14 cellular contexts compared by ENCODE assay signal in the genomic region with DNA sequence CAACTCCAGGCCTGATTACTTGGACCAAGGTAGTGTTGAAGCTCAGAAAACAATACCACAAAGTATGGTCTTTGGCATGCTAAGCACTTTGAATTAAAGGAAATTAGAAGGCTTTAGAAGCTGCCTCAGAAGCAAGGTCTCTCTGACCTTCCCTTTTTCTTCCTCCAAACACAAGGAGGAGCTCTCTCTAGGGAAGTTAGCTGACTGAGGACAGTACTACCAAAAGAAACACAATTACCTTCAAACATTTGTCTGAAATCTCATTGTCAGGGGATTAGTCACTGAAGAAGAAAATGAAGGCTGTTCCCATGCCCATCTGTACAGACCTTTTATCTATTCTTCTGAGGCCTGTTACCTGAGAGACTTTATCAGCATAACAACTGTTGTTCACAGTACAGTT.
A peak's percentile ranks its signal among the peaks of the same experiment; 100 is the strongest.
DNase-seq lines count a peak whose midpoint lies in the region; ATAC-seq, FAIRE-seq and TF ChIP-seq lines count a peak whose summit lies in the region.
"Had no signal": no experiment of that assay in that cellular context is flagged by ENCODE, and none has a peak within 500 bp of the region (broad histone marks: within the 10 kb centered on the region; RNA-seq: fewer than 3 reads in every experiment).

No MANE protein-coding gene starts in this region.

- intact Hi-C loops in right lobe of liver (cut with DNase I) = no loop called here

- H3K27me3 Mint-ChIP-seq in astrocyte (ENCODE audit: low read depth, unreplicated experiment) = no peaks in the 10 kb centered on the region

- FAIRE-seq in astrocyte (lab: Jason Lieb, UNC) = peak; percentile 80
- FAIRE-seq: K562 had no signal

- H3K4me3 Mint-ChIP-seq in astrocyte (ENCODE audit: unreplicated experiment) = no peak overlapping the region
- H3K4me3 Mint-ChIP-seq: activated T-helper 17 cell treated with anti-CD3 and anti-CD28 coated beads, Interleukin-2, amount 50 U/mL, for 72 hours; CD4-positive, alpha-beta memory T cell; nephron had no signal

- H4K20me1 ChIP-seq in astrocyte (ENCODE audit: insufficient read depth, low read length) = no peaks in the 10 kb centered on the region

- H3K27ac Mint-ChIP-seq in astrocyte (ENCODE audit: unreplicated experiment) = no peak overlapping the region
- H3K27ac Mint-ChIP-seq: activated T-helper 17 cell treated with anti-CD3 and anti-CD28 coated beads, Interleukin-2, amount 50 U/mL, for 72 hours; CD4-positive, alpha-beta memory T cell; nephron had no signal

- no peaks in the 10 kb centered on the region for H3K79me2 ChIP-seq in astrocyte (ENCODE audit: insufficient read depth, low read length)

- H3K9ac ChIP-seq in astrocyte (ENCODE audit: low read length) = no peak overlapping the region

- TF ChIP-seq CTCF in LNCAP (IDR thresholded peaks at IDR 0.05) = 0 out of 2 replicates have a peak, but pooled peaks have one; percentile 13
- peak; percentile 20 for TF ChIP-seq CTCF in astrocyte (IDR thresholded peaks at IDR 0.05; ENCODE audit: insufficient read depth, low read depth, low read length)
- TF ChIP-seq CTCF in right lobe of liver (IDR thresholded peaks at IDR 0.05) = peak in 3 of 4 donors; percentile 5 to 29 (median 25)

- H3K4me1 ChIP-seq in astrocyte (ENCODE audit: insufficient read depth, low read length) = peaks cover 4% of the 10 kb centered on the region
- H3K4me1 ChIP-seq in right lobe of liver = no peaks in the 10 kb centered on the region

- H3K4me1 Mint-ChIP-seq in astrocyte (ENCODE audit: low read depth, unreplicated experiment) = peaks cover 17% of the 10 kb centered on the region
- H3K4me1 Mint-ChIP-seq: activated T-helper 17 cell treated with anti-CD3 and anti-CD28 coated beads, Interleukin-2, amount 50 U/mL, for 72 hours; CD4-positive, alpha-beta memory T cell had no signal

- no peaks in the 10 kb centered on the region for H3K36me3 ChIP-seq in astrocyte (ENCODE audit: insufficient read depth, low read length)
- no peaks in the 10 kb centered on the region for H3K36me3 ChIP-seq in right lobe of liver

- no peak overlapping the region for H3K4me2 ChIP-seq in astrocyte (ENCODE audit: low read length)

- H2AFZ ChIP-seq in astrocyte (ENCODE audit: low read depth, low read length) = no peak overlapping the region

- H3K4me3 ChIP-seq in astrocyte (ENCODE audit: insufficient read depth, low read depth, low read length) (no peak overlapping the region), right lobe of liver (no peak overlapping the region)
- H3K4me3 ChIP-seq: K562 had no signal

- H3K9me3 ChIP-seq in astrocyte (ENCODE audit: insufficient read depth, low read depth, low read length) = no peaks in the 10 kb centered on the region
- H3K9me3 ChIP-seq in right lobe of liver = no peaks in the 10 kb centered on the region

- H3K27ac ChIP-seq in astrocyte (ENCODE audit: low read depth, low read length) (no peak overlapping the region), right lobe of liver (no peak overlapping the region)

- TF ChIP-seq POLR2A in right lobe of liver (IDR thresholded peaks at IDR 0.05) = no peak

- no peaks in the 10 kb centered on the region for H3K36me3 Mint-ChIP-seq in astrocyte (ENCODE audit: low read depth, unreplicated experiment)
- H3K36me3 Mint-ChIP-seq: CD4-positive, alpha-beta memory T cell had no signal

- ATAC-seq in right lobe of liver (peak in 2 of 4 donors; percentile 31 to 48), HG03378 (IDR thresholded peaks at IDR 0.05; ENCODE audit: unreplicated experiment) (no peak), GM18867 (IDR thresholded peaks at IDR 0.05; ENCODE audit: unreplicated experiment) (no peak)
- ATAC-seq: activated T-helper 17 cell treated with anti-CD3 and anti-CD28 coated beads, Interleukin-2, amount 50 U/mL, for 72 hours; K562; left cardiac atrium had no signal

- H3K9me3 Mint-ChIP-seq in astrocyte (ENCODE audit: unreplicated experiment) = peaks cover 8% of the 10 kb centered on the region
- H3K9me3 Mint-ChIP-seq: activated T-helper 17 cell treated with anti-CD3 and anti-CD28 coated beads, Interleukin-2, amount 50 U/mL, for 72 hours had no signal

- DNase-seq in CD1c-positive myeloid dendritic cell (ENCODE audit: extremely low spot score) (peak; percentile 18), astrocyte (ENCODE audit: low read depth) (no peak), right lobe of liver (no peak), NCI-H446 treated with DMSO at 0.1 percent for 48 hours (lab: John Stamatoyannopoulos, UW) (no peak), dedifferentiated amniotic fluid mesenchymal stem cell (ENCODE audit: extremely low spot score) (no peak)
- DNase-seq: CD4-positive, alpha-beta memory T cell; left cardiac atrium; NCI-H2029 treated with DMSO at 0.1 percent for 48 hours had no signal

- H3K27me3 ChIP-seq in astrocyte (ENCODE audit: insufficient read depth, low read length) (no peaks in the 10 kb centered on the region), right lobe of liver (no peaks in the 10 kb centered on the region)
